In genomic region chr12:99121476-99121965, GRCh38 we compare ENCODE assay signal across 16 cellular contexts.
"Had no signal": no experiment of that assay in that cellular context is flagged by ENCODE, and none has a peak within 500 bp of the region (broad histone marks: within the 10 kb centered on the region; RNA-seq: fewer than 3 reads in every experiment).

No MANE protein-coding gene starts in this region.

- H3K27me3 ChIP-seq: neutrophil, right atrium auricular region had no signal

- H3K27ac ChIP-seq: neutrophil, right atrium auricular region, skin epidermis had no signal

- H3K36me3 ChIP-seq: neutrophil, right atrium auricular region had no signal

- DNase-seq: activated CD4-positive, alpha-beta T cell treated with anti-CD3 and anti-CD28 coated beads, Interleukin-2, amount 50 U/mL, for 1 hour; activated naive CD4-positive, alpha-beta T cell treated with anti-CD3 and anti-CD28 coated beads, Interleukin-2, amount 10 ng/mL, durations not matched to agents 7 days and 5 days; activated T-cell treated with anti-CD3 and anti-CD28 coated beads for 4 hours; central memory CD4-positive, alpha-beta T cell; effector memory CD8-positive, alpha-beta T cell; midbrain; naive B cell; posterior cingulate gyrus; trophoblast cell had no signal

- H3K4me3 ChIP-seq: lung, right atrium auricular region, skin epidermis had no signal

- H3K27me3 Mint-ChIP-seq: activated naive CD4-positive, alpha-beta T cell treated with anti-CD3 and anti-CD28 coated beads, Interleukin-2, amount 10 ng/mL, durations not matched to agents 7 days and 5 days; effector memory CD8-positive, alpha-beta T cell; naive B cell had no signal

- H3K9me3 Mint-ChIP-seq: activated naive CD4-positive, alpha-beta T cell treated with anti-CD3 and anti-CD28 coated beads, Interleukin-2, amount 10 ng/mL, durations not matched to agents 7 days and 5 days; activated T-helper 17 cell treated with anti-CD3 and anti-CD28 coated beads, Interleukin-2, amount 50 U/mL, for 72 hours; T-helper 1 cell treated with Interleukin-12 subunit alpha and Interleukin-12 subunit beta and Interleukin-4 antibody, amounts not matched to agents 30 μg/mL and 1 μg/mL, for 36 hours had no signal

- H3K4me1 ChIP-seq: right atrium auricular region had no signal

- H3K4me3 Mint-ChIP-seq: activated naive CD4-positive, alpha-beta T cell treated with anti-CD3 and anti-CD28 coated beads, Interleukin-2, amount 10 ng/mL, durations not matched to agents 7 days and 5 days; activated T-helper 17 cell treated with anti-CD3 and anti-CD28 coated beads, Interleukin-2, amount 50 U/mL, for 72 hours; effector memory CD8-positive, alpha-beta T cell; naive B cell; stimulated activated effector memory CD8-positive, alpha-beta T cell treated with anti-CD3 and anti-CD28 coated beads, Interleukin-12 subunit alpha, Interleukin-12 subunit beta, amount 100 ng/mL, for 72 hours; T-helper 1 cell treated with Interleukin-12 subunit alpha and Interleukin-12 subunit beta and Interleukin-4 antibody, amounts not matched to agents 30 μg/mL and 1 μg/mL, for 36 hours had no signal

- H3K4me1 Mint-ChIP-seq: activated naive CD4-positive, alpha-beta T cell treated with anti-CD3 and anti-CD28 coated beads, Interleukin-2, amount 10 ng/mL, durations not matched to agents 7 days and 5 days; activated T-helper 17 cell treated with anti-CD3 and anti-CD28 coated beads, Interleukin-2, amount 50 U/mL, for 72 hours; naive B cell; stimulated activated effector memory CD8-positive, alpha-beta T cell treated with anti-CD3 and anti-CD28 coated beads, Interleukin-12 subunit alpha, Interleukin-12 subunit beta, amount 100 ng/mL, for 72 hours had no signal

- H3K9me3 ChIP-seq: neutrophil, right atrium auricular region had no signal

- H3K36me3 Mint-ChIP-seq: activated naive CD4-positive, alpha-beta T cell treated with anti-CD3 and anti-CD28 coated beads, Interleukin-2, amount 10 ng/mL, durations not matched to agents 7 days and 5 days; naive B cell; stimulated activated effector memory CD8-positive, alpha-beta T cell treated with anti-CD3 and anti-CD28 coated beads, Interleukin-12 subunit alpha, Interleukin-12 subunit beta, amount 100 ng/mL, for 72 hours had no signal

- ATAC-seq: activated T-helper 17 cell treated with anti-CD3 and anti-CD28 coated beads, Interleukin-2, amount 50 U/mL, for 72 hours; effector memory CD8-positive, alpha-beta T cell; stimulated activated effector memory CD8-positive, alpha-beta T cell treated with anti-CD3 and anti-CD28 coated beads, Interleukin-12 subunit alpha, Interleukin-12 subunit beta, amount 100 ng/mL, for 72 hours had no signal

- H3K27ac Mint-ChIP-seq: activated naive CD4-positive, alpha-beta T cell treated with anti-CD3 and anti-CD28 coated beads, Interleukin-2, amount 10 ng/mL, durations not matched to agents 7 days and 5 days; activated T-helper 17 cell treated with anti-CD3 and anti-CD28 coated beads, Interleukin-2, amount 50 U/mL, for 72 hours; effector memory CD8-positive, alpha-beta T cell; naive B cell; stimulated activated effector memory CD8-positive, alpha-beta T cell treated with anti-CD3 and anti-CD28 coated beads, Interleukin-12 subunit alpha, Interleukin-12 subunit beta, amount 100 ng/mL, for 72 hours; T-helper 1 cell treated with Interleukin-12 subunit alpha and Interleukin-12 subunit beta and Interleukin-4 antibody, amounts not matched to agents 30 μg/mL and 1 μg/mL, for 36 hours had no signal
